Comparison of ENCODE assay signal across 8 cellular contexts in genomic region chr1:151156515-151156819, GRCh38. TPM values are rescaled to one million over a fixed set of nuclear protein-coding genes. Genes with fewer than 3 reads are reported as not detected.
A peak's percentile ranks its signal among the peaks of the same experiment; 100 is the strongest.
DNase-seq lines count a peak whose midpoint lies in the region; ATAC-seq and TF ChIP-seq lines count a peak whose summit lies in the region.

TSS of gene TNFAIP8L2 (plus strand) at chr1:151156649. CDS start at chr1:151158698, 2,049 bp downstream.

- H3K36me3 ChIP-seq in GM23248 (ENCODE audit: low read depth), result peaks cover 12% of the 10 kb centered on the region; the same call in 1 of the 2 replicates

- no peaks in the 10 kb centered on the region for H3K9me3 Mint-ChIP-seq in endothelial cell (ENCODE audit: unreplicated experiment)

- H3K9me2 ChIP-seq in GM23248 (ENCODE audit: insufficient read depth), result no peaks in the 10 kb centered on the region

- no peaks in the 10 kb centered on the region for H3K79me2 ChIP-seq in GM23248 (ENCODE audit: insufficient read depth)

- H3K4me2 ChIP-seq in GM23248 (ENCODE audit: unreplicated experiment), result no peak within 1 kb of the TSS

- H3K36me3 Mint-ChIP-seq in endothelial cell (ENCODE audit: low read depth, unreplicated experiment), result peaks cover 19% of the 10 kb centered on the region

- no peak within 1 kb of the TSS for H2AFZ ChIP-seq in GM23248

- no peaks in the 10 kb centered on the region for H3K27me3 ChIP-seq in GM23248 (replicated peaks; ENCODE audit: insufficient read depth)

- ATAC-seq in GM19438 (IDR thresholded peaks at IDR 0.05; ENCODE audit: low read depth, unreplicated experiment), result peak; percentile 62
- peak; percentile 36 for ATAC-seq in HG03565 (IDR thresholded peaks at IDR 0.05; ENCODE audit: unreplicated experiment)

- no peaks in the 10 kb centered on the region for H3K4me1 ChIP-seq in GM23248 (ENCODE audit: insufficient read depth)

- in situ Hi-C loops in GM23248 (cut with MboI), result no loop called here

- no peaks in the 10 kb centered on the region for H4K20me1 ChIP-seq in GM23248 (ENCODE audit: insufficient read depth)

- H3K4me1 Mint-ChIP-seq in endothelial cell (ENCODE audit: unreplicated experiment), result peaks cover 31% of the 10 kb centered on the region

- TF ChIP-seq CTCF in endothelial cell (IDR thresholded peaks at IDR 0.05; ENCODE audit: unreplicated experiment), result no peak

- H3K27me3 Mint-ChIP-seq in endothelial cell (ENCODE audit: unreplicated experiment), result peaks cover 11% of the 10 kb centered on the region

- 0 out of 2 replicates have a peak, but pooled peaks cover 5% of the 10 kb centered on the region for H3F3A ChIP-seq in GM23248 (ENCODE audit: insufficient read depth)

- 56 to 61% methylated on average over 4 of the region's 4 CpGs for WGBS in GM23248 (ENCODE audit: low coverage in 1 of 2, low lambda C conversion rate in 2 of 2, missing lambda C conversion rate in 2 of 2), 2 experiments

- DNase-seq in activated CD4-positive, alpha-beta T cell treated with anti-CD3 and anti-CD28 coated beads for 4 hours, result peak; percentile 73
- DNase-seq in endothelial cell (ENCODE audit: low spot score) (no peak), GM23248 (no peak), NCI-H2171 (lab: John Stamatoyannopoulos, UW) (no peak), NCI-H1092 (lab: John Stamatoyannopoulos, UW) (no peak)
- DNase-seq in stimulated activated CD4-positive, alpha-beta T cell treated with anti-CD3 and anti-CD28 coated beads, Interleukin-12 subunit alpha, Interleukin-12 subunit beta, amount 100 ng/mL, for 4 hours, result peak; percentile 73

- peak within 1 kb of the TSS; percentile 34 for H3K4me3 Mint-ChIP-seq in endothelial cell (ENCODE audit: unreplicated experiment)

- H3K27ac Mint-ChIP-seq in endothelial cell (ENCODE audit: unreplicated experiment), result peak within 1 kb of the TSS; percentile 44

- no peak within 1 kb of the TSS for H3K9ac ChIP-seq in GM23248

- H3K9me3 ChIP-seq in GM23248 (ENCODE audit: low read depth), result no peaks in the 10 kb centered on the region

- no peak within 1 kb of the TSS for H3K27ac ChIP-seq in GM23248

- no peak within 1 kb of the TSS for H3K4me3 ChIP-seq in GM23248

RNA-seq across cellular contexts. Expression of gene TNFAIP8L2, which starts in this region (rescaled TPM):
- 1.6 TPM for total RNA-seq in endothelial cell (ENCODE audit: unreplicated experiment)
- not detected in 2 replicates for total RNA-seq in GM23248 (2014; rRNA removed; shearing (Covaris generic))
- not detected in 2 replicates for polyA plus RNA-seq in GM23248 (2016; fragmentation: Nextera tagmentation; extraction: Ambion mirVana)

Comparison
In these comparisons a context has a peak if more than half of its experiments do, and no peak if none do; other contexts are left out.
1. DNase-seq: peak in activated CD4-positive, alpha-beta T cell treated with anti-CD3 and anti-CD28 coated beads for 4 hours (2 of 2) and stimulated activated CD4-positive, alpha-beta T cell treated with anti-CD3 and anti-CD28 coated beads, Interleukin-12 subunit alpha, Interleukin-12 subunit beta, amount 100 ng/mL, for 4 hours (single experiment); none in endothelial cell (single experiment), GM23248 (single experiment), NCI-H2171 (single experiment) and NCI-H1092 (single experiment).